ENCODE assay signal across 10 cellular contexts in genomic region chr1:96416111-96416595, GRCh38.
DNase-seq lines count a peak whose midpoint lies in the region; ATAC-seq and TF ChIP-seq lines count a peak whose summit lies in the region.
"Had no signal": no experiment of that assay in that cellular context is flagged by ENCODE, and none has a peak within 500 bp of the region (broad histone marks: within the 10 kb centered on the region; RNA-seq: fewer than 3 reads in every experiment).

No MANE protein-coding gene starts in this region.

- H3K27me3 Mint-ChIP-seq in osteocyte (ENCODE audit: unreplicated experiment) = no peaks in the 10 kb centered on the region

- peaks cover 32% of the 10 kb centered on the region for H3K4me1 Mint-ChIP-seq in osteocyte (ENCODE audit: unreplicated experiment)

- peak overlapping the region; percentile 87 for H3K27ac Mint-ChIP-seq in osteocyte (ENCODE audit: unreplicated experiment)

- H3K27me3 ChIP-seq in BJ (ENCODE audit: control insufficient read depth, insufficient read depth, low read length) = peaks cover 6% of the 10 kb centered on the region

- TF ChIP-seq CTCF in BJ (IDR thresholded peaks at IDR 0.05; ENCODE audit: insufficient read depth, low read depth, low read length) (no peak), RWPE1 (conservative IDR thresholded peaks at IDR 0.05; ENCODE audit: low read depth) (no peak), fibroblast of mammary gland (conservative IDR thresholded peaks at IDR 0.05; ENCODE audit: control insufficient read depth, insufficient read depth, low read depth, low read length) (no peak), osteocyte (IDR thresholded peaks at IDR 0.05) (no peak)

- H3K27ac ChIP-seq in RWPE1 = peak overlapping the region; percentile 96

- CTCF ChIA-PET in BJ (lab: Yijun Ruan, JAX) (interaction anchor here (0.6 to 1.2 kb wide), 3 partner anchors 38 to 534 kb away, joined by 3 to 4 read pairs (median 3); no protein-coding TSS in a partner anchor), RWPE1 (lab: Yijun Ruan, JAX) (no interaction called here)

- H3K36me3 Mint-ChIP-seq in osteocyte (ENCODE audit: unreplicated experiment) = no peaks in the 10 kb centered on the region

- no peak for ATAC-seq in HG03108 (IDR thresholded peaks at IDR 0.05; ENCODE audit: unreplicated experiment)
- no peak for ATAC-seq in HG02571 (IDR thresholded peaks at IDR 0.05; ENCODE audit: unreplicated experiment)

- POLR2A ChIA-PET in BJ (lab: Charles Lee) (interaction anchor here (0.6 kb wide), 1 partner anchor 383 kb away, joined by 3 read pairs; no protein-coding TSS in a partner anchor), RWPE1 (lab: Yijun Ruan, JAX; ENCODE audit: low non-redundant PET) (no interaction called here)

- no peak overlapping the region for H3K4me3 ChIP-seq in BJ (ENCODE audit: low read depth, low read length)
- H3K4me3 ChIP-seq in fibroblast of mammary gland (ENCODE audit: control insufficient read depth, low read depth, low read length) = no peak overlapping the region

- no peaks in the 10 kb centered on the region for H3K9me3 Mint-ChIP-seq in osteocyte (ENCODE audit: unreplicated experiment)

- DNase-seq in BJ (ENCODE audit: low read depth) (peak; percentile 96), RWPE1 (ENCODE audit: low spot score) (peak; percentile 75), fibroblast of mammary gland (ENCODE audit: low read depth) (peak; percentile 100), osteocyte (ENCODE audit: extremely low spot score, unreplicated experiment) (no peak), GM19240 (ENCODE audit: insufficient read length, low spot score) (no peak)
- no peak for DNase-seq in activated CD4-positive, alpha-beta T cell treated with anti-CD3 and anti-CD28 coated beads, Interleukin-2, amount 50 U/mL, for 1 hour
- DNase-seq: DMS153; stimulated activated CD4-positive, alpha-beta T cell treated with anti-CD3 and anti-CD28 coated beads, Interleukin-12 subunit alpha, Interleukin-12 subunit beta, amount 100 ng/mL, for 4 hours had no signal

- H3K36me3 ChIP-seq in BJ (ENCODE audit: control insufficient read depth, insufficient read depth, low read length) = no peaks in the 10 kb centered on the region

- no peak overlapping the region for H3K4me3 Mint-ChIP-seq in osteocyte (ENCODE audit: unreplicated experiment)

Comparison
In these comparisons a context has a peak if more than half of its experiments do, and no peak if none do; other contexts are left out.
1. DNase-seq: peak in BJ (single experiment), RWPE1 (single experiment) and fibroblast of mammary gland (single experiment); none in osteocyte (single experiment), activated CD4-positive, alpha-beta T cell treated with anti-CD3 and anti-CD28 coated beads, Interleukin-2, amount 50 U/mL, for 1 hour (single experiment) and GM19240 (single experiment).